ENCODE assay signal across 1 cellular context in genomic region chr17:54848368-54848987, GRCh38.
A peak's percentile ranks its signal among the peaks of the same experiment; 100 is the strongest.
TF ChIP-seq lines count a peak whose summit lies in the region.

No MANE protein-coding gene starts in this region.

TF ChIP-seq in K562, 482 proteins besides CTCF, POLR2A, EP300 and RAD21 (continued from another document):
- TF ChIP-seq NR2C1 (IDR thresholded peaks at IDR 0.05) (no peak), NR2C1 (tag; IDR thresholded peaks at IDR 0.05) (0 out of 2 replicates have a peak, but pooled peaks have one; percentile 14), NCOA6 (IDR thresholded peaks at IDR 0.05) (no peak), SIN3B (IDR thresholded peaks at IDR 0.05; ENCODE audit: low read depth) (no peak), HNRNPL (IDR thresholded peaks at IDR 0.05; ENCODE audit: low read depth, low read length) (no peak), TRIM24 (IDR thresholded peaks at IDR 0.05) (peak; percentile 32 to 86; a peak in 2 of 4 replicates), NBN (IDR thresholded peaks at IDR 0.05; ENCODE audit: low read depth) (no peak), ATF7 (IDR thresholded peaks at IDR 0.05) (0 out of 2 replicates have a peak, but pooled peaks have one; percentile 48), FOXP1 (CRISPR knock-in tag; IDR thresholded peaks at IDR 0.05) (no peak), FOXA3 (CRISPR knock-in tag; conservative IDR thresholded peaks at IDR 0.05 in 1 of 2, IDR thresholded peaks at IDR 0.05 in 1 of 2) (no peak), CEBPG (CRISPR knock-in tag; IDR thresholded peaks at IDR 0.05) (peak; percentile 49), CEBPG (tag; conservative IDR thresholded peaks at IDR 0.05 in 1 of 2, IDR thresholded peaks at IDR 0.05 in 1 of 2) (peak; percentile 93 to 95), BACH1 (tag; IDR thresholded peaks at IDR 0.05) (peak; percentile 54; the same call in 1 of the 2 replicates), PRMT5 (CRISPR knock-in tag; IDR thresholded peaks at IDR 0.05) (no peak), L3MBTL2 (IDR thresholded peaks at IDR 0.05) (0 out of 2 replicates have a peak, but pooled peaks have one; percentile 2), SRF (CRISPR knock-in tag; IDR thresholded peaks at IDR 0.05) (no peak), MEIS2 (IDR thresholded peaks at IDR 0.05; ENCODE audit: partially characterized antibody) (peak; percentile 42), RFX5 (IDR thresholded peaks at IDR 0.05; ENCODE audit: low read depth, low read length) (no peak), SAP30 (IDR thresholded peaks at IDR 0.05; ENCODE audit: borderline replicate concordance, insufficient read depth, low read depth, low read length, poor library complexity, severe bottlenecking) (no peak), HIVEP1 (CRISPR knock-in tag; IDR thresholded peaks at IDR 0.05) (0 out of 2 replicates have a peak, but pooled peaks have one; percentile 13)
- TF ChIP-seq, protein P1, sequence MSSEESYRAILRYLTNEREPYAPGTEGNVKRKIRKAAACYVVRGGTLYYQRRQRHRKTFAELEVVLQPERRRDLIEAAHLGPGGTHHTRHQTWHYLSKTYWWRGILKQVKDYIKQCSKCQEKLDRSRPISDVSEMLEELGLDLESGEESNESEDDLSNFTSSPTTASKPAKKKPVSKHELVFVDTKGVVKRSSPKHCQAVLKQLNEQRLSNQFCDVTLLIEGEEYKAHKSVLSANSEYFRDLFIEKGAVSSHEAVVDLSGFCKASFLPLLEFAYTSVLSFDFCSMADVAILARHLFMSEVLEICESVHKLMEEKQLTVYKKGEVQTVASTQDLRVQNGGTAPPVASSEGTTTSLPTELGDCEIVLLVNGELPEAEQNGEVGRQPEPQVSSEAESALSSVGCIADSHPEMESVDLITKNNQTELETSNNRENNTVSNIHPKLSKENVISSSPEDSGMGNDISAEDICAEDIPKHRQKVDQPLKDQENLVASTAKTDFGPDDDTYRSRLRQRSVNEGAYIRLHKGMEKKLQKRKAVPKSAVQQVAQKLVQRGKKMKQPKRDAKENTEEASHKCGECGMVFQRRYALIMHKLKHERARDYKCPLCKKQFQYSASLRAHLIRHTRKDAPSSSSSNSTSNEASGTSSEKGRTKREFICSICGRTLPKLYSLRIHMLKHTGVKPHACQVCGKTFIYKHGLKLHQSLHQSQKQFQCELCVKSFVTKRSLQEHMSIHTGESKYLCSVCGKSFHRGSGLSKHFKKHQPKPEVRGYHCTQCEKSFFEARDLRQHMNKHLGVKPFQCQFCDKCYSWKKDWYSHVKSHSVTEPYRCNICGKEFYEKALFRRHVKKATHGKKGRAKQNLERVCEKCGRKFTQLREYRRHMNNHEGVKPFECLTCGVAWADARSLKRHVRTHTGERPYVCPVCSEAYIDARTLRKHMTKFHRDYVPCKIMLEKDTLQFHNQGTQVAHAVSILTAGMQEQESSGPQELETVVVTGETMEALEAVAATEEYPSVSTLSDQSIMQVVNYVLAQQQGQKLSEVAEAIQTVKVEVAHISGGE (CRISPR knock-in tag; IDR thresholded peaks at IDR 0.05), result no peak
- TF ChIP-seq, protein P2, sequence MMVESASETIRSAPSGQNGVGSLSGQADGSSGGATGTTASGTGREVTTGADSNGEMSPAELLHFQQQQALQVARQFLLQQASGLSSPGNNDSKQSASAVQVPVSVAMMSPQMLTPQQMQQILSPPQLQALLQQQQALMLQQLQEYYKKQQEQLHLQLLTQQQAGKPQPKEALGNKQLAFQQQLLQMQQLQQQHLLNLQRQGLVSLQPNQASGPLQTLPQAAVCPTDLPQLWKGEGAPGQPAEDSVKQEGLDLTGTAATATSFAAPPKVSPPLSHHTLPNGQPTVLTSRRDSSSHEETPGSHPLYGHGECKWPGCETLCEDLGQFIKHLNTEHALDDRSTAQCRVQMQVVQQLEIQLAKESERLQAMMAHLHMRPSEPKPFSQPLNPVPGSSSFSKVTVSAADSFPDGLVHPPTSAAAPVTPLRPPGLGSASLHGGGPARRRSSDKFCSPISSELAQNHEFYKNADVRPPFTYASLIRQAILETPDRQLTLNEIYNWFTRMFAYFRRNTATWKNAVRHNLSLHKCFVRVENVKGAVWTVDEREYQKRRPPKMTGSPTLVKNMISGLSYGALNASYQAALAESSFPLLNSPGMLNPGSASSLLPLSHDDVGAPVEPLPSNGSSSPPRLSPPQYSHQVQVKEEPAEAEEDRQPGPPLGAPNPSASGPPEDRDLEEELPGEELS (CRISPR knock-in tag; IDR thresholded peaks at IDR 0.05; ENCODE audit: borderline replicate concordance), result no peak
- TF ChIP-seq, protein P3, sequence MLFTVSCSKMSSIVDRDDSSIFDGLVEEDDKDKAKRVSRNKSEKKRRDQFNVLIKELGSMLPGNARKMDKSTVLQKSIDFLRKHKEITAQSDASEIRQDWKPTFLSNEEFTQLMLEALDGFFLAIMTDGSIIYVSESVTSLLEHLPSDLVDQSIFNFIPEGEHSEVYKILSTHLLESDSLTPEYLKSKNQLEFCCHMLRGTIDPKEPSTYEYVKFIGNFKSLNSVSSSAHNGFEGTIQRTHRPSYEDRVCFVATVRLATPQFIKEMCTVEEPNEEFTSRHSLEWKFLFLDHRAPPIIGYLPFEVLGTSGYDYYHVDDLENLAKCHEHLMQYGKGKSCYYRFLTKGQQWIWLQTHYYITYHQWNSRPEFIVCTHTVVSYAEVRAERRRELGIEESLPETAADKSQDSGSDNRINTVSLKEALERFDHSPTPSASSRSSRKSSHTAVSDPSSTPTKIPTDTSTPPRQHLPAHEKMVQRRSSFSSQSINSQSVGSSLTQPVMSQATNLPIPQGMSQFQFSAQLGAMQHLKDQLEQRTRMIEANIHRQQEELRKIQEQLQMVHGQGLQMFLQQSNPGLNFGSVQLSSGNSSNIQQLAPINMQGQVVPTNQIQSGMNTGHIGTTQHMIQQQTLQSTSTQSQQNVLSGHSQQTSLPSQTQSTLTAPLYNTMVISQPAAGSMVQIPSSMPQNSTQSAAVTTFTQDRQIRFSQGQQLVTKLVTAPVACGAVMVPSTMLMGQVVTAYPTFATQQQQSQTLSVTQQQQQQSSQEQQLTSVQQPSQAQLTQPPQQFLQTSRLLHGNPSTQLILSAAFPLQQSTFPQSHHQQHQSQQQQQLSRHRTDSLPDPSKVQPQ (CRISPR knock-in tag; IDR thresholded peaks at IDR 0.05; ENCODE audit: borderline replicate concordance), result no peak
